In the genomic region with DNA sequence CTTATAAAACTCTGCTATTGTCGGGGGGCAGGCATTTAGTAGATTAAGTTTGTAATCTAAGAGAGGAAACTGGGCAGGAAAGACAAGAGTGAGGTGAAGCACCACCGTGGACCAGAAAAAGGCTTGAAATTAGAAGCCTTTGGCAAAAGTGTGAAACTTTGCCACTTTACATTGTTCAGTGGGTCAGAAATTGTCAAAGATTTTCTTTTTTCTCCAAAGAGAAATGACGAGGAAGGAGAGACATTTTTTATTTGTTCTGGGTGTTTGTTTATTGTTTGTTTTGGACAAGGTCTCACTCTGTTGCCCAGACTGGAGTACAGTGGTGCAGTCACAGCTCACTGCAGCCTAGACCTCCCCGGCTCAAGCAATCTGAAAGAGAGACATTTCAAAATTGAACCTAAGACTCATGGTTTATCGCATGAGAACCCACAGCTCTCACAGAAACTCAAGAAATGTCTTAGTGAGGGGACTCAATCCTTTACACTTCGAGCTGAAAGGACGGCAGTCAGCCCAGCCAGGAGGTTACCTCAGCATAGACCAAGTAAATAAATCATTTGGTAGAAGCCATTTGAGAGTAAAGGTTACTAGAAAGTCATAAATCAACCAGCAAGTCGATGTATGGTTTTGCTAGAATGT, we compare ENCODE assay signal across 9 cellular contexts.
DNase-seq lines count a peak whose midpoint lies in the region; ATAC-seq, FAIRE-seq and TF ChIP-seq lines count a peak whose summit lies in the region.
"Had no signal": no experiment of that assay in that cellular context is flagged by ENCODE, and none has a peak within 500 bp of the region (broad histone marks: within the 10 kb centered on the region; RNA-seq: fewer than 3 reads in every experiment).

No MANE protein-coding gene starts in this region.

- no peaks in the 10 kb centered on the region for H3K27me3 Mint-ChIP-seq in activated naive CD4-positive, alpha-beta T cell treated with anti-CD3 and anti-CD28 coated beads, Interleukin-2, amount 50 U/mL, for 24 hours
- no peaks in the 10 kb centered on the region for H3K27me3 Mint-ChIP-seq in activated naive CD4-positive, alpha-beta T cell treated with anti-CD3 and anti-CD28 coated beads, Interleukin-2, amount 10 ng/mL, durations not matched to agents 7 days and 5 days
- H3K27me3 Mint-ChIP-seq in T-helper 17 cell: no peaks in the 10 kb centered on the region

- CTCF ChIA-PET in activated naive CD4-positive, alpha-beta T cell treated with anti-CD3 and anti-CD28 coated beads, Interleukin-2, amount 10 ng/mL, durations not matched to agents 7 days and 5 days (lab: Charles Lee): interaction anchor here (1.4 to 2.4 kb wide), 3 partner anchors 8 to 23 kb away, joined by 3 to 11 read pairs (median 4); no protein-coding TSS in a partner anchor

- H3K36me3 Mint-ChIP-seq in activated naive CD4-positive, alpha-beta T cell treated with anti-CD3 and anti-CD28 coated beads, Interleukin-2, amount 50 U/mL, for 24 hours: peaks cover 2% of the 10 kb centered on the region
- H3K36me3 Mint-ChIP-seq in activated naive CD4-positive, alpha-beta T cell treated with anti-CD3 and anti-CD28 coated beads, Interleukin-2, amount 10 ng/mL, durations not matched to agents 7 days and 5 days: peaks cover 4% of the 10 kb centered on the region
- peaks cover 3% of the 10 kb centered on the region for H3K36me3 Mint-ChIP-seq in T-helper 17 cell (ENCODE audit: low read depth)

- peak; percentile 81 for ATAC-seq in HG02870 (IDR thresholded peaks at IDR 0.05; ENCODE audit: unreplicated experiment)
- ATAC-seq in T-helper 17 cell: no peak
- ATAC-seq in lower lobe of right lung: no peak

- no peaks in the 10 kb centered on the region for H3K9me3 ChIP-seq in T-helper 17 cell (ENCODE audit: control insufficient read depth, low read length, poor library complexity, severe bottlenecking)
- no peaks in the 10 kb centered on the region for H3K9me3 ChIP-seq in lower lobe of right lung
- H3K9me3 ChIP-seq in suprapubic skin: no peaks in the 10 kb centered on the region

- H3K27me3 ChIP-seq in lower lobe of right lung (ENCODE audit: low read depth): no peaks in the 10 kb centered on the region
- H3K27me3 ChIP-seq in suprapubic skin: no peaks in the 10 kb centered on the region

- no peaks in the 10 kb centered on the region for H3K9me3 Mint-ChIP-seq in activated naive CD4-positive, alpha-beta T cell treated with anti-CD3 and anti-CD28 coated beads, Interleukin-2, amount 50 U/mL, for 24 hours
- no peaks in the 10 kb centered on the region for H3K9me3 Mint-ChIP-seq in activated naive CD4-positive, alpha-beta T cell treated with anti-CD3 and anti-CD28 coated beads, Interleukin-2, amount 10 ng/mL, durations not matched to agents 7 days and 5 days

- no peak for FAIRE-seq in D721Med (lab: Jason Lieb, UNC)

- TF ChIP-seq CTCF in lower lobe of right lung (IDR thresholded peaks at IDR 0.05) (no peak), suprapubic skin (IDR thresholded peaks at IDR 0.05) (no peak), D721Med (IDR thresholded peaks at IDR 0.05; ENCODE audit: insufficient read depth, missing control alignments) (no peak)

- H3K4me3 Mint-ChIP-seq in activated naive CD4-positive, alpha-beta T cell treated with anti-CD3 and anti-CD28 coated beads, Interleukin-2, amount 50 U/mL, for 24 hours: peak overlapping the region; percentile 42
- H3K4me3 Mint-ChIP-seq in activated naive CD4-positive, alpha-beta T cell treated with anti-CD3 and anti-CD28 coated beads, Interleukin-2, amount 10 ng/mL, durations not matched to agents 7 days and 5 days: no peak overlapping the region
- H3K4me3 Mint-ChIP-seq in T-helper 17 cell: no peak overlapping the region

- no peak for TF ChIP-seq POLR2A in suprapubic skin (IDR thresholded peaks at IDR 0.05)

- peaks cover under 1% of the 10 kb centered on the region for H3K4me1 ChIP-seq in lower lobe of right lung
- no peaks in the 10 kb centered on the region for H3K4me1 ChIP-seq in suprapubic skin

- TF ChIP-seq EP300 in suprapubic skin (IDR thresholded peaks at IDR 0.05): no peak

- H3K36me3 ChIP-seq in lower lobe of right lung: no peaks in the 10 kb centered on the region
- H3K36me3 ChIP-seq in suprapubic skin: no peaks in the 10 kb centered on the region

- 80% methylated on average over 8 of the region's 8 CpGs for WGBS in suprapubic skin

- DNase-seq in activated naive CD4-positive, alpha-beta T cell treated with anti-CD3 and anti-CD28 coated beads, Interleukin-2, amount 10 ng/mL, durations not matched to agents 7 days and 5 days: no peak
- DNase-seq in T-helper 17 cell (no peak), activated gamma-delta T cell (lab: John Stamatoyannopoulos, UW) (no peak), lower lobe of right lung (no peak), suprapubic skin (ENCODE audit: low spot score in 2 of 2) (no peak), D721Med (ENCODE audit: insufficient read length, low spot score) (no peak)
- DNase-seq: NCI-H1417 treated with DMSO at 0.1 percent for 48 hours had no signal

- H3K4me1 Mint-ChIP-seq in activated naive CD4-positive, alpha-beta T cell treated with anti-CD3 and anti-CD28 coated beads, Interleukin-2, amount 50 U/mL, for 24 hours: peaks cover 21% of the 10 kb centered on the region
- H3K4me1 Mint-ChIP-seq in activated naive CD4-positive, alpha-beta T cell treated with anti-CD3 and anti-CD28 coated beads, Interleukin-2, amount 10 ng/mL, durations not matched to agents 7 days and 5 days: peaks cover 39% of the 10 kb centered on the region
- peaks cover 17% of the 10 kb centered on the region for H3K4me1 Mint-ChIP-seq in T-helper 17 cell

- H3K27ac ChIP-seq in lower lobe of right lung: no peak overlapping the region
- H3K27ac ChIP-seq in suprapubic skin: no peak overlapping the region

- no peak overlapping the region for H3K27ac Mint-ChIP-seq in activated naive CD4-positive, alpha-beta T cell treated with anti-CD3 and anti-CD28 coated beads, Interleukin-2, amount 50 U/mL, for 24 hours
- no peak overlapping the region for H3K27ac Mint-ChIP-seq in activated naive CD4-positive, alpha-beta T cell treated with anti-CD3 and anti-CD28 coated beads, Interleukin-2, amount 10 ng/mL, durations not matched to agents 7 days and 5 days
- H3K27ac Mint-ChIP-seq in T-helper 17 cell: peak overlapping the region; percentile 32

- intact Hi-C loops in lower lobe of right lung (cut with DNase I): no loop called here

- H3K4me3 ChIP-seq in lower lobe of right lung (no peak overlapping the region), suprapubic skin (no peak overlapping the region)
